In the genomic region with DNA sequence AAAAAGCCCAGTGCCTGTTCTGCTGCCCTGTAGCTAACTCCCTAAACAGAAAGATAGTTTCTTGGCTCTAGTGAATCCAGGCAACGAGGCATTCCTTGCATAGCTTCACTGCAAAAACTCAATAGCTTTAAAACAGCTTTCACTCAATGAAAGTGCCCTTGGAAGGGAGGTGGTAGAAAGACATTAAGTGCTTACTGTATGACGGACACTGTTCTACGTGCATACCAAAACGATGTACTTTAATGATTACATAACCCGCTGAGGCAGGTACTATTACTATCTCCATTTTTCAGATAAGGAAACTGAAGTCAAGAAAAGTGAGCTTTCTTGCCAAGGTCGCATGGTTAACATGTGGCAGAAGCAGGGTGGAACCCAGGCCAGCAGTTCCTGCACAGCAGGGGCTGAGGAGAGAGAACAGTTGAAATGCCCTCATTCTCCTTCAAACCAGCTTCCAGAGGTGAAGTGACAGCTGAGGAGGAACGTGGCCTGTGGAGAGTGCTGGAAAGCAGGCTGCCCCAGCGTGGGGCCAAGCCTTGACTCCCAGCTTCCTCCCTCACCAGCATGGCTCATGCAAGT, we compare ENCODE assay signal across 10 cellular contexts.
DNase-seq lines count a peak whose midpoint lies in the region; ATAC-seq, FAIRE-seq and TF ChIP-seq lines count a peak whose summit lies in the region.
"Had no signal": no experiment of that assay in that cellular context is flagged by ENCODE, and none has a peak within 500 bp of the region (broad histone marks: within the 10 kb centered on the region; RNA-seq: fewer than 3 reads in every experiment).

No MANE protein-coding gene starts in this region.

- H3K36me3 ChIP-seq in gastroesophageal sphincter (no peaks in the 10 kb centered on the region), pancreas (no peaks in the 10 kb centered on the region)

- FAIRE-seq in pancreas (lab: Jason Lieb, UNC): no peak

- TF ChIP-seq CTCF in gastroesophageal sphincter (IDR thresholded peaks at IDR 0.05) (no peak), pancreas (IDR thresholded peaks at IDR 0.05) (no peak)

- 46 to 60% methylated on average over 4 to 7 of the region's 8 CpGs for WGBS in gastroesophageal sphincter (ENCODE audit: low coverage in 1 of 2), 2 donors
- WGBS in pancreas, 2 donors: 18 to 22% methylated on average over 8 of the region's 8 CpGs

- no peaks in the 10 kb centered on the region for H3K27me3 ChIP-seq in gastroesophageal sphincter
- H3K27me3 ChIP-seq in pancreas: no peaks in the 10 kb centered on the region

- H3K4me3 ChIP-seq in gastroesophageal sphincter: no peak overlapping the region
- H3K4me3 ChIP-seq in pancreas: no peak overlapping the region

- intact Hi-C loops in pancreas (cut with DNase I): no loop called here

- H3K9me3 ChIP-seq in gastroesophageal sphincter: no peaks in the 10 kb centered on the region
- no peaks in the 10 kb centered on the region for H3K9me3 ChIP-seq in pancreas

- no peak for TF ChIP-seq EP300 in gastroesophageal sphincter (IDR thresholded peaks at IDR 0.05)

- H3K27ac ChIP-seq in gastroesophageal sphincter (peak overlapping the region; percentile 75 to 83 (median 80)), pancreas (peak overlapping the region; percentile 41 to 94 (median 63))

- H3K4me1 ChIP-seq in gastroesophageal sphincter (peaks cover 29 to 57% (median 35%) of the 10 kb centered on the region in 3 donors), pancreas (peaks cover 23 to 51% (median 33%) of the 10 kb centered on the region in 3 donors)

- DNase-seq in AG08395 (ENCODE audit: low spot score) (peak; percentile 41), amniotic epithelial cell (ENCODE audit: low read depth) (peak; percentile 25), pancreas (peak in 4 of 6 donors; percentile 40 to 63 (median 47)), midbrain (lab: John Stamatoyannopoulos, UW) (no peak)
- no peak for DNase-seq in activated T-cell treated with anti-CD3 and anti-CD28 coated beads, Interleukin-2, amount 50 U/mL, for 1 hour
- no peak for DNase-seq in stimulated activated CD4-positive, alpha-beta T cell treated with anti-CD3 and anti-CD28 coated beads, Interleukin-2, amount 100 ng/mL, for 48 hours
- DNase-seq: activated CD4-positive, alpha-beta T cell treated with anti-CD3 and anti-CD28 coated beads, Interleukin-2, amount 50 U/mL, for 48 hours; NCI-H2171 treated with DMSO at 0.1 percent for 48 hours had no signal

- no peak for TF ChIP-seq POLR2A in gastroesophageal sphincter (IDR thresholded peaks at IDR 0.05)

- ATAC-seq in gastroesophageal sphincter (no peak), pancreas (peak; percentile 47 to 70 (median 63)), GM21447 (IDR thresholded peaks at IDR 0.05; ENCODE audit: unreplicated experiment) (no peak)

Comparison
In these comparisons a context has a peak if more than half of its experiments do, and no peak if none do; other contexts are left out.
1. DNase-seq: peak in AG08395 (single experiment), amniotic epithelial cell (single experiment) and pancreas (4 of 6); none in midbrain (single experiment), activated T-cell treated with anti-CD3 and anti-CD28 coated beads, Interleukin-2, amount 50 U/mL, for 1 hour (single experiment) and stimulated activated CD4-positive, alpha-beta T cell treated with anti-CD3 and anti-CD28 coated beads, Interleukin-2, amount 100 ng/mL, for 48 hours (0 of 2).
2. ATAC-seq: peak in pancreas (4 of 4); none in gastroesophageal sphincter (single experiment) and GM21447 (single experiment).